Comparison of ENCODE assay signal across 15 cellular contexts in genomic region chr4:124067031-124067430, GRCh38.
DNase-seq lines count a peak whose midpoint lies in the region; ATAC-seq and TF ChIP-seq lines count a peak whose summit lies in the region.
"Had no signal": no experiment of that assay in that cellular context is flagged by ENCODE, and none has a peak within 500 bp of the region (broad histone marks: within the 10 kb centered on the region; RNA-seq: fewer than 3 reads in every experiment).

No MANE protein-coding gene starts in this region.

- no peak overlapping the region for H3K4me3 ChIP-seq in mammary epithelial cell (replicated peaks in 1 of 3; ENCODE audit: insufficient read depth in 1 of 3, low read depth in 2 of 3, low read length in 3 of 3)
- no peak overlapping the region for H3K4me3 ChIP-seq in fibroblast of mammary gland (ENCODE audit: control insufficient read depth, low read depth, low read length)
- H3K4me3 ChIP-seq in BE2C (ENCODE audit: low read depth, low read length), result no peak overlapping the region
- H3K4me3 ChIP-seq: BLaER1 had no signal

- no peaks in the 10 kb centered on the region for H3K79me2 ChIP-seq in mammary epithelial cell (ENCODE audit: insufficient read depth, low read length)

- intact Hi-C loops in mammary epithelial cell (cut with micrococcal nuclease) (no loop called here), MCF 10A (cut with micrococcal nuclease) (no loop called here)

- in situ Hi-C loops in mammary epithelial cell (cut with MboI; ENCODE audit: low sequenced_read_pairs in 2 of 2), result no loop called here

- H3K36me3 ChIP-seq in mammary epithelial cell (ENCODE audit: insufficient read depth, low read length), result no peaks in the 10 kb centered on the region
- H3K36me3 ChIP-seq in BE2C, result no peaks in the 10 kb centered on the region
- H3K36me3 ChIP-seq: BLaER1 had no signal

- BruUV-seq in mammary epithelial cell (replicated peaks; lab: Mats Ljungman, UMichigan) (no TSS peak), MCF 10A (replicated peaks; lab: Mats Ljungman, UMichigan) (no TSS peak)

- no peak for ATAC-seq in left lobe of liver

- H3K27ac ChIP-seq in mammary epithelial cell (ENCODE audit: insufficient read depth, low read depth, low read length), result no peak overlapping the region
- H3K27ac ChIP-seq: 22Rv1, BLaER1 had no signal

- no peaks in the 10 kb centered on the region for H3K27me3 Mint-ChIP-seq in MCF 10A (ENCODE audit: insufficient read depth, unreplicated experiment)

- peak; percentile 14 for DNase-seq in mammary epithelial cell
- DNase-seq in MCF 10A (ENCODE audit: unreplicated experiment), result no peak
- DNase-seq in amniotic epithelial cell (ENCODE audit: low read depth), result peak; percentile 37
- DNase-seq in fibroblast of mammary gland (ENCODE audit: low read depth), result peak; percentile 34
- no peak for DNase-seq in activated naive CD4-positive, alpha-beta T cell treated with anti-CD3 and anti-CD28 coated beads, Interleukin-2, amount 50 U/mL, for 16 hours
- DNase-seq in BE2C, result no peak
- no peak for DNase-seq in left lobe of liver (ENCODE audit: low spot score)
- DNase-seq: Caco-2; CD8-positive, alpha-beta memory T cell; DND-41; GF-D8; HCEC 1CT; HFFc6 had no signal

- peaks cover 19% of the 10 kb centered on the region for H3K9me3 Mint-ChIP-seq in MCF 10A (ENCODE audit: unreplicated experiment)

- no peak overlapping the region for H3K4me2 ChIP-seq in mammary epithelial cell (ENCODE audit: insufficient read depth, low read depth, low read length)
- H3K4me2 ChIP-seq: BLaER1 had no signal

- no peaks in the 10 kb centered on the region for H4K20me1 ChIP-seq in mammary epithelial cell (ENCODE audit: insufficient read depth, low read length)
- H4K20me1 ChIP-seq: BLaER1 had no signal

- no peak for TF ChIP-seq CTCF in mammary epithelial cell (conservative IDR thresholded peaks at IDR 0.05 in 1 of 2, IDR thresholded peaks at IDR 0.05 in 1 of 2; ENCODE audit: extremely low read depth in 1 of 2, insufficient read depth in 1 of 2, low read depth in 1 of 2, low read length in 2 of 2)
- TF ChIP-seq CTCF in MCF 10A (IDR thresholded peaks at IDR 0.05; ENCODE audit: unreplicated experiment), result no peak
- no peak for TF ChIP-seq CTCF in fibroblast of mammary gland (conservative IDR thresholded peaks at IDR 0.05; ENCODE audit: control insufficient read depth, insufficient read depth, low read depth, low read length)
- TF ChIP-seq CTCF in BE2C (IDR thresholded peaks at IDR 0.05; ENCODE audit: low read depth, low read length), result no peak

- dilution Hi-C loops in mammary epithelial cell (cut with HindIII; ENCODE audit: low sequenced_read_pairs), result no loop called here

- H3K9me3 ChIP-seq in mammary epithelial cell (replicated peaks; ENCODE audit: insufficient read depth, low read length) (peaks cover 10% of the 10 kb centered on the region), BE2C (no peaks in the 10 kb centered on the region)

- no peak overlapping the region for H2AFZ ChIP-seq in mammary epithelial cell (ENCODE audit: low read depth, low read length)

- H3K4me1 Mint-ChIP-seq in MCF 10A (ENCODE audit: insufficient read depth, unreplicated experiment), result no peaks in the 10 kb centered on the region
- H3K4me1 Mint-ChIP-seq: CD8-positive, alpha-beta memory T cell had no signal

- no peak overlapping the region for H3K27ac Mint-ChIP-seq in MCF 10A (ENCODE audit: low read depth, unreplicated experiment)
- H3K27ac Mint-ChIP-seq: CD8-positive, alpha-beta memory T cell; HFFc6 had no signal

- H3K27me3 ChIP-seq in mammary epithelial cell (ENCODE audit: insufficient read depth, low read length) (no peaks in the 10 kb centered on the region), BE2C (no peaks in the 10 kb centered on the region)
- H3K27me3 ChIP-seq: BLaER1 had no signal

- POLR2A ChIA-PET in MCF 10A (lab: Yijun Ruan, JAX), result interaction anchor here (0.7 kb wide), 1 partner anchor 52 kb away, joined by 3 read pairs; no protein-coding TSS in a partner anchor

- CTCF ChIA-PET in mammary epithelial cell (lab: Charles Lee; ENCODE audit: low non-redundant PET), result no interaction called here
- CTCF ChIA-PET in MCF 10A (lab: Yijun Ruan, JAX), result no interaction called here

- no peak overlapping the region for H3K4me3 Mint-ChIP-seq in MCF 10A (ENCODE audit: unreplicated experiment)
- H3K4me3 Mint-ChIP-seq: CD8-positive, alpha-beta memory T cell; HFFc6 had no signal

- H3K9ac ChIP-seq in mammary epithelial cell (ENCODE audit: insufficient read depth, low read length), result no peak overlapping the region
- H3K9ac ChIP-seq: BLaER1 had no signal

- H3K4me1 ChIP-seq in mammary epithelial cell (ENCODE audit: insufficient read depth, low read length) (no peaks in the 10 kb centered on the region), BE2C (no peaks in the 10 kb centered on the region)
- H3K4me1 ChIP-seq: BLaER1, Caco-2 had no signal

- H3K36me3 Mint-ChIP-seq in MCF 10A (ENCODE audit: insufficient read depth, unreplicated experiment), result peaks cover 8% of the 10 kb centered on the region
- H3K36me3 Mint-ChIP-seq: CD8-positive, alpha-beta memory T cell had no signal

- WGBS in mammary epithelial cell (ENCODE audit: low coverage, missing lambda C conversion rate), result 98% methylated on average over 2 of the region's 2 CpGs

Comparison
In these comparisons a context has a peak if more than half of its experiments do, and no peak if none do; other contexts are left out.
1. DNase-seq: peak in mammary epithelial cell (single experiment), amniotic epithelial cell (single experiment) and fibroblast of mammary gland (single experiment); none in MCF 10A (single experiment), activated naive CD4-positive, alpha-beta T cell treated with anti-CD3 and anti-CD28 coated beads, Interleukin-2, amount 50 U/mL, for 16 hours (single experiment), BE2C (single experiment) and left lobe of liver (single experiment).